In the genomic region with DNA sequence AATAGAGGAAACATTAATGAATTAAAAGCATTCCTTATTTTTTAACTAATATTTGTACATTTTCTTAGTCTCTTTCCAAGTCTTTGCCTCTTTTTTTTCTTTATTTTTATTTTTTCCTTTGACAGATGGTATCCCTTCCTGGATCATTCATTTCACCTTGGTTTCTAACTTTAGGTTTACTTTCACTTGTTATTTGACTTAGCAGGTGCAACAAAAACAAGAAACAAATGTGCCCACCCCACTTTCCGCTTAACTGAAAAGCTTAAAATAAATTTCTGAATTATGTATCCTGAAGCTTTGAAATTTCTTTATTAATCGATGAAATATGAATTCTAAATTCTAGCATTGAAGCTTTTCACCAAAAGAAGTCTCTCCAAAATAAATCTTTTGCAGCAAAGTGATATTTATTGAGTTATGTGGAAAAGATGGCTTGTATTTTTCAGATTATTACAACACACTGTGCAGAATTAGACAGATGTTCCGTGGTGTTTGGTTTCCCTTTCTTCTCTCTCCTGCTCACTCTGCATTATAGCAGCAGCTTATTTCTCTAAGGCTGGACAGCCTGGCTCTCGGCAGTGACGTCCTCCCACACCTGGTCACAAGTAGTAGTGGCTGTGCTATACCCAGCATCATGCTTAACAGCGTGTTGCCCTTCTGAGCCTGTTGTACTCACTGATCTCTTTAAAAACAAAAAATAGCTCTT, we compare ENCODE assay signal across 16 cellular contexts.
DNase-seq lines count a peak whose midpoint lies in the region; ATAC-seq and TF ChIP-seq lines count a peak whose summit lies in the region.
"Had no signal": no experiment of that assay in that cellular context is flagged by ENCODE, and none has a peak within 500 bp of the region (broad histone marks: within the 10 kb centered on the region; RNA-seq: fewer than 3 reads in every experiment).

No MANE protein-coding gene starts in this region.

- H3K9me3 ChIP-seq in SU-DHL-6 (ENCODE audit: insufficient read depth, low read length) (no peaks in the 10 kb centered on the region), prostate gland (no peaks in the 10 kb centered on the region)
- H3K9me3 ChIP-seq: BE2C had no signal

- H3K4me3 Mint-ChIP-seq in natural killer cell: no peak overlapping the region
- no peak overlapping the region for H3K4me3 Mint-ChIP-seq in natural killer cell treated with Interleukin-12 subunit alpha and Interleukin-12 subunit beta and Interleukin-15 and Interleukin-18, amount 100 ng/mL, for 72 hours
- H3K4me3 Mint-ChIP-seq: activated CD8-positive, alpha-beta T cell treated with anti-CD3 and anti-CD28 coated beads for 36 hours had no signal

- H3K9me2 ChIP-seq in SU-DHL-6 (replicated peaks; ENCODE audit: insufficient read depth, low read length): no peaks in the 10 kb centered on the region

- TF ChIP-seq CTCF in natural killer cell (IDR thresholded peaks at IDR 0.05): no peak
- no peak for TF ChIP-seq CTCF in SU-DHL-6 (IDR thresholded peaks at IDR 0.05; ENCODE audit: insufficient read depth, low read length, poor library complexity, severe bottlenecking)
- no peak for TF ChIP-seq CTCF in prostate gland (IDR thresholded peaks at IDR 0.05)

- H3K4me2 ChIP-seq in SU-DHL-6 (ENCODE audit: low read depth, low read length, poor library complexity, severe bottlenecking): peak overlapping the region; percentile 23

- peak overlapping the region; percentile 79 to 82 for H3K27ac Mint-ChIP-seq in natural killer cell
- peak overlapping the region in 1 of 2 donors; percentile 44 for H3K27ac Mint-ChIP-seq in natural killer cell treated with Interleukin-12 subunit alpha and Interleukin-12 subunit beta and Interleukin-15 and Interleukin-18, amount 100 ng/mL, for 72 hours
- H3K27ac Mint-ChIP-seq: activated CD8-positive, alpha-beta T cell treated with anti-CD3 and anti-CD28 coated beads for 36 hours had no signal

- intact Hi-C loops in natural killer cell (cut with micrococcal nuclease): no loop called here
- intact Hi-C loops in prostate gland (cut with DNase I): loop anchor here (10.0 kb wide), 1 partner anchor 257 kb away; no protein-coding TSS in a partner anchor

- TF ChIP-seq POLR2A in prostate gland (IDR thresholded peaks at IDR 0.05): no peak

- H3K4me1 Mint-ChIP-seq in natural killer cell: peaks cover 35% of the 10 kb centered on the region in 2 donors
- H3K4me1 Mint-ChIP-seq in natural killer cell treated with Interleukin-12 subunit alpha and Interleukin-12 subunit beta and Interleukin-15 and Interleukin-18, amount 100 ng/mL, for 72 hours (ENCODE audit: low read depth in 2 of 2): peaks cover 5 to 7% of the 10 kb centered on the region in 2 donors

- no peaks in the 10 kb centered on the region for H3K27me3 ChIP-seq in SU-DHL-6 (ENCODE audit: low read length)
- H3K27me3 ChIP-seq in prostate gland (replicated peaks; ENCODE audit: insufficient read depth): no peaks in the 10 kb centered on the region
- H3K27me3 ChIP-seq: BE2C had no signal

- no peak overlapping the region for H2AFZ ChIP-seq in SU-DHL-6 (ENCODE audit: low read depth, low read length, severe bottlenecking)

- no peaks in the 10 kb centered on the region for H3F3A ChIP-seq in SU-DHL-6 (ENCODE audit: insufficient read depth)

- no peaks in the 10 kb centered on the region for H4K20me1 ChIP-seq in SU-DHL-6 (ENCODE audit: low read depth, low read length)

- no peaks in the 10 kb centered on the region for H3K4me1 ChIP-seq in prostate gland (replicated peaks)
- H3K4me1 ChIP-seq: BE2C had no signal

- H3K9ac ChIP-seq in SU-DHL-6 (ENCODE audit: low read length): no peak overlapping the region

- H3K79me2 ChIP-seq in SU-DHL-6 (ENCODE audit: insufficient read depth, low read length): no peaks in the 10 kb centered on the region

- no peaks in the 10 kb centered on the region for H3K27me3 Mint-ChIP-seq in natural killer cell (ENCODE audit: low read depth in 2 of 2)
- H3K27me3 Mint-ChIP-seq in natural killer cell treated with Interleukin-12 subunit alpha and Interleukin-12 subunit beta and Interleukin-15 and Interleukin-18, amount 100 ng/mL, for 72 hours: no peaks in the 10 kb centered on the region
- H3K27me3 Mint-ChIP-seq: activated CD8-positive, alpha-beta T cell treated with anti-CD3 and anti-CD28 coated beads for 36 hours had no signal

- DNase-seq in natural killer cell (no peak), prostate gland (ENCODE audit: low spot score) (no peak)
- DNase-seq in natural killer cell treated with Interleukin-12 subunit alpha and Interleukin-12 subunit beta and Interleukin-15 and Interleukin-18, amount 100 ng/mL, for 72 hours (ENCODE audit: low spot score): no peak
- DNase-seq: activated CD8-positive, alpha-beta T cell treated with anti-CD3 and anti-CD28 coated beads for 36 hours; activated effector memory CD4-positive, alpha-beta T cell treated with Interleukin-2 at 50 U/mL for 16 hours; BE2C; DND-41; KG1; NCI-H1417 treated with DMSO at 0.1 percent for 48 hours; NCI-H526 treated with DMSO at 0.1 percent for 48 hours; RPMI8226; stimulated activated CD4-positive, alpha-beta T cell treated with anti-CD3 and anti-CD28 coated beads, Interleukin-12 subunit alpha, Interleukin-12 subunit beta, amount 100 ng/mL, for 4 hours had no signal

- H3K4me3 ChIP-seq in SU-DHL-6 (ENCODE audit: insufficient read depth, low read length, poor library complexity, severe bottlenecking) (no peak overlapping the region), prostate gland (no peak overlapping the region)

- H3K9me3 Mint-ChIP-seq in natural killer cell: no peaks in the 10 kb centered on the region
- no peaks in the 10 kb centered on the region for H3K9me3 Mint-ChIP-seq in natural killer cell treated with Interleukin-12 subunit alpha and Interleukin-12 subunit beta and Interleukin-15 and Interleukin-18, amount 100 ng/mL, for 72 hours
- H3K9me3 Mint-ChIP-seq: activated CD8-positive, alpha-beta T cell treated with anti-CD3 and anti-CD28 coated beads for 36 hours had no signal

- 83% methylated on average over 6 of the region's 6 CpGs for WGBS in prostate gland

- ATAC-seq in natural killer cell (no peak), HG03039 (IDR thresholded peaks at IDR 0.05; ENCODE audit: unreplicated experiment) (peak; percentile 39), HG02678 (IDR thresholded peaks at IDR 0.05; ENCODE audit: unreplicated experiment) (no peak), HG03565 (IDR thresholded peaks at IDR 0.05; ENCODE audit: unreplicated experiment) (no peak)
- ATAC-seq in natural killer cell treated with Interleukin-12 subunit alpha and Interleukin-12 subunit beta and Interleukin-15 and Interleukin-18, amount 100 ng/mL, for 72 hours: no peak
- ATAC-seq: activated CD8-positive, alpha-beta T cell treated with anti-CD3 and anti-CD28 coated beads for 36 hours had no signal

- no peaks in the 10 kb centered on the region for H3K36me3 ChIP-seq in SU-DHL-6 (ENCODE audit: low read length)
- H3K36me3 ChIP-seq in prostate gland: no peaks in the 10 kb centered on the region
- H3K36me3 ChIP-seq: BE2C had no signal

- H3K27ac ChIP-seq in SU-DHL-6 (ENCODE audit: low read depth, low read length) (peak overlapping the region; percentile 58), prostate gland (no peak overlapping the region)

- H3K36me3 Mint-ChIP-seq in natural killer cell: peaks cover 14% of the 10 kb centered on the region
- H3K36me3 Mint-ChIP-seq in natural killer cell treated with Interleukin-12 subunit alpha and Interleukin-12 subunit beta and Interleukin-15 and Interleukin-18, amount 100 ng/mL, for 72 hours: no peaks in the 10 kb centered on the region
